ENCODE assay signal across 34 cellular contexts in the genomic region with DNA sequence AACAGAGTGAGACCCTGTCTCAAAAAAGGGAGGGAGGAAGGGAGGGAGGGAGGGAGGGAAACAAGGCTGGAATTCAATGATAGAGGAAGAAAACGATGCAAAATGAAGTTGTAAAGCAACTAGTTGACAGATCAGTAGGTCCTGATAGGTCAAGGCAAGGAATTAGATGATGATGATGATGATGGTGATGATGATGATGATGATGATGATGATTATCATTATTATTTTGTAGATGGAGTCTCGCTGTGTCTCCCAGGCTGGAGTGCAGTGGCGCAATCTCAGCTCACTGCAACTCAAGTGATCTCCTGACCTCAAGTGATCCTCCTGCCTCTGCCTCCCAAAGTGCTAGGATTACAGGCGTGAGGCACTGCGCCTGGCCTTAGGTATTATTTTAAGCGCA.
"Had no signal": no experiment of that assay in that cellular context is flagged by ENCODE, and none has a peak within 500 bp of the region (broad histone marks: within the 10 kb centered on the region; RNA-seq: fewer than 3 reads in every experiment).

No MANE protein-coding gene starts in this region.

- ATAC-seq: activated CD8-positive, alpha-beta memory T cell treated with anti-CD3 and anti-CD28 coated beads, Interleukin-2, amount 10 ng/mL, durations not matched to agents 7 days and 5 days; activated naive CD4-positive, alpha-beta T cell treated with anti-CD3 and anti-CD28 coated beads, Interleukin-2, amount 50 U/mL, for 72 hours; activated T-cell treated with anti-CD3 and anti-CD28 coated beads, Interleukin-2, amount 50 U/mL, for 72 hours; activated T-helper 17 cell treated with anti-CD3 and anti-CD28 coated beads, Interleukin-2, amount 50 U/mL, for 72 hours; Panc1 had no signal

- H3K27me3 Mint-ChIP-seq: activated T-helper 17 cell treated with anti-CD3 and anti-CD28 coated beads, Interleukin-2, amount 50 U/mL, for 72 hours had no signal

- H3K36me3 Mint-ChIP-seq: activated CD8-positive, alpha-beta memory T cell treated with anti-CD3 and anti-CD28 coated beads, Interleukin-2, amount 10 ng/mL, durations not matched to agents 7 days and 5 days; activated naive CD4-positive, alpha-beta T cell treated with anti-CD3 and anti-CD28 coated beads, Interleukin-2, amount 50 U/mL, for 72 hours; brain had no signal

- H3K27me3 ChIP-seq: adrenal gland, MG63, SJSA1 had no signal

- H3K9me3 ChIP-seq: adrenal gland, MG63, SJSA1, SK-N-SH had no signal

- H3K4me3 Mint-ChIP-seq: activated CD4-positive, alpha-beta memory T cell treated with anti-CD3 and anti-CD28 coated beads, Interleukin-2, amount 10 ng/mL, durations not matched to agents 7 days and 5 days; activated CD8-positive, alpha-beta memory T cell treated with anti-CD3 and anti-CD28 coated beads, Interleukin-2, amount 10 ng/mL, durations not matched to agents 7 days and 5 days; activated naive CD4-positive, alpha-beta T cell treated with anti-CD3 and anti-CD28 coated beads for 36 hours; activated T-cell treated with anti-CD3 and anti-CD28 coated beads, Interleukin-2, amount 50 U/mL, for 72 hours; activated T-helper 17 cell treated with anti-CD3 and anti-CD28 coated beads, Interleukin-2, amount 50 U/mL, for 72 hours had no signal

- DNase-seq: activated CD4-positive, alpha-beta memory T cell treated with anti-CD3 and anti-CD28 coated beads, Interleukin-2, amount 10 ng/mL, durations not matched to agents 7 days and 5 days; activated CD4-positive, alpha-beta T cell treated with anti-CD3 and anti-CD28 coated beads for 1 hour; activated CD4-positive, alpha-beta T cell treated with anti-CD3 and anti-CD28 coated beads for 48 hours; activated CD4-positive, CD25-positive, alpha-beta regulatory T cell; activated CD8-positive, alpha-beta memory T cell treated with anti-CD3 and anti-CD28 coated beads for 24 hours; activated CD8-positive, alpha-beta memory T cell treated with anti-CD3 and anti-CD28 coated beads, Interleukin-2, amount 10 ng/mL, durations not matched to agents 7 days and 5 days; activated gamma-delta T cell treated with Interleukin-2 at 50 U/mL for 16 hours; activated naive CD4-positive, alpha-beta T cell treated with anti-CD3 and anti-CD28 coated beads for 36 hours; activated T-cell treated with anti-CD3 and anti-CD28 coated beads, Interleukin-2, amount 50 U/mL, for 1 hour; activated T-cell treated with anti-CD3 and anti-CD28 coated beads, Interleukin-2, amount 50 U/mL, for 72 hours; central memory CD4-positive, alpha-beta T cell; Kasumi-1; KG1; MG63; NCI-H1048; NCI-H1105 treated with DMSO at 0.1 percent for 48 hours; NCI-H1436; NCI-H1694; NCI-H1930; NCI-H2081 treated with DMSO at 0.1 percent for 48 hours; NCI-H345; NCI-H524 treated with DMSO at 0.1 percent for 48 hours; RPMI8226; SHP77 treated with DMSO at 0.1 percent for 48 hours; SK-N-SH; T-helper 2 cell; T-helper 9 cell; WERI-Rb-1 had no signal

- H3K4me3 ChIP-seq: adrenal gland, MG63, SJSA1 had no signal

- H3K27ac ChIP-seq: adrenal gland, SJSA1, WERI-Rb-1 had no signal

- H3K36me3 ChIP-seq: adrenal gland, MG63, WERI-Rb-1 had no signal

- H3K27ac Mint-ChIP-seq: activated CD4-positive, alpha-beta memory T cell treated with anti-CD3 and anti-CD28 coated beads, Interleukin-2, amount 10 ng/mL, durations not matched to agents 7 days and 5 days; activated CD8-positive, alpha-beta memory T cell treated with anti-CD3 and anti-CD28 coated beads, Interleukin-2, amount 10 ng/mL, durations not matched to agents 7 days and 5 days; activated naive CD4-positive, alpha-beta T cell treated with anti-CD3 and anti-CD28 coated beads for 36 hours; activated naive CD4-positive, alpha-beta T cell treated with anti-CD3 and anti-CD28 coated beads, Interleukin-2, amount 50 U/mL, for 72 hours; activated T-cell treated with anti-CD3 and anti-CD28 coated beads, Interleukin-2, amount 50 U/mL, for 72 hours; activated T-helper 17 cell treated with anti-CD3 and anti-CD28 coated beads, Interleukin-2, amount 50 U/mL, for 72 hours; brain had no signal

- H3K9me3 Mint-ChIP-seq: activated CD4-positive, alpha-beta memory T cell treated with anti-CD3 and anti-CD28 coated beads, Interleukin-2, amount 10 ng/mL, durations not matched to agents 7 days and 5 days; activated naive CD4-positive, alpha-beta T cell treated with anti-CD3 and anti-CD28 coated beads for 36 hours; activated naive CD4-positive, alpha-beta T cell treated with anti-CD3 and anti-CD28 coated beads, Interleukin-2, amount 50 U/mL, for 72 hours; activated T-cell treated with anti-CD3 and anti-CD28 coated beads, Interleukin-2, amount 50 U/mL, for 72 hours; activated T-helper 17 cell treated with anti-CD3 and anti-CD28 coated beads, Interleukin-2, amount 50 U/mL, for 72 hours had no signal
